ENCODE assay signal across 9 cellular contexts in genomic region chr6:111423960-111424846, GRCh38. TPM values are rescaled to one million over a fixed set of nuclear protein-coding genes. Genes with fewer than 3 reads are reported as not detected.
DNase-seq lines count a peak whose midpoint lies in the region; TF ChIP-seq lines count a peak whose summit lies in the region.
"Had no signal": no experiment of that assay in that cellular context is flagged by ENCODE, and none has a peak within 500 bp of the region (broad histone marks: within the 10 kb centered on the region; RNA-seq: fewer than 3 reads in every experiment).

No MANE protein-coding gene starts in this region.

- DNase-seq in DMS 273 treated with DMSO at 0.1 percent for 48 hours (lab: John Stamatoyannopoulos, UW) (peak; percentile 33), NCI-H2196 treated with DMSO at 0.1 percent for 48 hours (lab: John Stamatoyannopoulos, UW; ENCODE audit: unreplicated experiment) (peak; percentile 24), choroid plexus epithelial cell (ENCODE audit: low read depth) (peak; percentile 50), nephron progenitor cell (no peak), spleen (no peak), ecto neural progenitor cell (ENCODE audit: low spot score) (no peak), MM.1S (no peak)
- DNase-seq in activated CD8-positive, alpha-beta memory T cell treated with anti-CD3 and anti-CD28 coated beads for 24 hours: no peak
- DNase-seq: ovary had no signal

- peaks cover 6% of the 10 kb centered on the region; the same call in 1 of the 2 replicates for H4K20me1 ChIP-seq in MM.1S (ENCODE audit: insufficient read depth, low read length)

- no peak overlapping the region for H3K4me3 Mint-ChIP-seq in nephron progenitor cell

- intact Hi-C loops in spleen (cut with DNase I; ENCODE audit: low total_unique reads): no loop called here

- H3K27me3 ChIP-seq in spleen (replicated peaks in 1 of 7): no peaks in the 10 kb centered on the region
- H3K27me3 ChIP-seq in MM.1S (replicated peaks; ENCODE audit: insufficient read depth, low read length): no peaks in the 10 kb centered on the region
- H3K27me3 ChIP-seq: ovary had no signal

- H2AFZ ChIP-seq in MM.1S (ENCODE audit: low read length): no peak overlapping the region

- H3K9me2 ChIP-seq in MM.1S (replicated peaks; ENCODE audit: insufficient read depth, low read length): no peaks in the 10 kb centered on the region

- peaks cover 3 to 17% (median 14%) of the 10 kb centered on the region in 8 donors for H3K9me3 ChIP-seq in spleen
- no peaks in the 10 kb centered on the region for H3K9me3 ChIP-seq in MM.1S (replicated peaks; ENCODE audit: insufficient read depth, low read length)
- H3K9me3 ChIP-seq: ovary had no signal

- TF ChIP-seq CTCF in choroid plexus epithelial cell (conservative IDR thresholded peaks at IDR 0.05; ENCODE audit: low read depth, low read length) (no peak), nephron progenitor cell (IDR thresholded peaks at IDR 0.05) (no peak), spleen (IDR thresholded peaks at IDR 0.05 in 8 of 11, conservative IDR thresholded peaks at IDR 0.05 in 3 of 11) (no peak), MM.1S (IDR thresholded peaks at IDR 0.05; ENCODE audit: low read length) (no peak)

- H3K9ac ChIP-seq in MM.1S (ENCODE audit: low read length): no peak overlapping the region

- H3F3A ChIP-seq in MM.1S (ENCODE audit: insufficient read depth, low read length): peaks cover 6% of the 10 kb centered on the region; the same call in 1 of the 2 replicates

- H3K79me2 ChIP-seq in MM.1S (ENCODE audit: low read length): peaks cover 86% of the 10 kb centered on the region

- no peak overlapping the region for H3K4me2 ChIP-seq in MM.1S (ENCODE audit: low read depth, low read length)

- H3K4me1 ChIP-seq in spleen: peaks cover 9 to 48% (median 30%) of the 10 kb centered on the region in 6 donors
- peaks cover 20% of the 10 kb centered on the region for H3K4me1 ChIP-seq in MM.1S (ENCODE audit: low read length)

- H3K4me3 ChIP-seq in choroid plexus epithelial cell (ENCODE audit: low read depth, low read length) (no peak overlapping the region), spleen (no peak overlapping the region), MM.1S (ENCODE audit: low read length) (no peak overlapping the region)
- H3K4me3 ChIP-seq: ovary had no signal

- H3K9me3 Mint-ChIP-seq in nephron progenitor cell: peaks cover 43% of the 10 kb centered on the region

- H3K4me1 Mint-ChIP-seq in nephron progenitor cell: peaks cover 15% of the 10 kb centered on the region

- H3K36me3 ChIP-seq in spleen (peaks cover 0 to 4% (median 0%) of the 10 kb centered on the region in 6 donors), MM.1S (replicated peaks; ENCODE audit: insufficient read depth, low read length) (no peaks in the 10 kb centered on the region)
- H3K36me3 ChIP-seq: ovary had no signal

- no peaks in the 10 kb centered on the region for H3K27me3 Mint-ChIP-seq in nephron progenitor cell (ENCODE audit: low read depth, poor library complexity)

- H3K27ac ChIP-seq in spleen (peak overlapping the region in 4 of 8 donors; percentile 5 to 23 (median 13)), MM.1S (ENCODE audit: low read length) (no peak overlapping the region)
- H3K27ac ChIP-seq: ovary had no signal

- H3K27ac Mint-ChIP-seq in nephron progenitor cell: peak overlapping the region; percentile 54

- no peak for TF ChIP-seq POLR2A in spleen (IDR thresholded peaks at IDR 0.05)

- WGBS in spleen, 5 donors: 73 to 77% (median 77%) methylated on average over 5 of the region's 5 CpGs

- H3K36me3 Mint-ChIP-seq in nephron progenitor cell (ENCODE audit: low read depth): peaks cover 46% of the 10 kb centered on the region

RNA-seq across cellular contexts. Expression of gene REV3L, which starts 58.8 kb away (rescaled TPM):
- 10 to 100 TPM; 20.2 to 60.9 (median 37.0) TPM for total RNA-seq in spleen
- 1 to 10 TPM; 7.7 to 9.2 (median 8.4) TPM for polyA plus RNA-seq in spleen

Comparison
In these comparisons a context has a peak if more than half of its experiments do, and no peak if none do; other contexts are left out.
1. DNase-seq: peak in DMS 273 treated with DMSO at 0.1 percent for 48 hours (single experiment), NCI-H2196 treated with DMSO at 0.1 percent for 48 hours (single experiment) and choroid plexus epithelial cell (single experiment); none in nephron progenitor cell (single experiment), spleen (single experiment), activated CD8-positive, alpha-beta memory T cell treated with anti-CD3 and anti-CD28 coated beads for 24 hours (single experiment), ecto neural progenitor cell (single experiment) and MM.1S (single experiment).